ENCODE assay signal across 10 cellular contexts in genomic region chr15:58440181-58440910, GRCh38. TPM values are rescaled to one million over a fixed set of nuclear protein-coding genes. Genes with fewer than 3 reads are reported as not detected.
A peak's percentile ranks its signal among the peaks of the same experiment; 100 is the strongest.
DNase-seq lines count a peak whose midpoint lies in the region; ATAC-seq, FAIRE-seq and TF ChIP-seq lines count a peak whose summit lies in the region.
"Had no signal": no experiment of that assay in that cellular context is flagged by ENCODE, and none has a peak within 500 bp of the region (broad histone marks: within the 10 kb centered on the region; RNA-seq: fewer than 3 reads in every experiment).

No MANE protein-coding gene starts in this region.

- H3K27ac Mint-ChIP-seq in activated naive CD4-positive, alpha-beta T cell treated with anti-CD3 and anti-CD28 coated beads for 36 hours = no peak overlapping the region

- peak overlapping the region; percentile 59 for H2AFZ ChIP-seq in endothelial cell of umbilical vein (ENCODE audit: low read depth, low read length)

- dilution Hi-C loops in endothelial cell of umbilical vein (cut with MboI; ENCODE audit: extremely low pct_ligation_motif_present, low sequenced_read_pairs) = no loop called here

- no peaks in the 10 kb centered on the region for H3K36me3 ChIP-seq in endothelial cell of umbilical vein (ENCODE audit: control insufficient read depth in 2 of 2, extremely low read depth in 1 of 2, insufficient read depth in 2 of 2, low read length in 2 of 2)
- no peaks in the 10 kb centered on the region for H3K36me3 ChIP-seq in mucosa of rectum (ENCODE audit: control insufficient read depth in 2 of 2, insufficient read depth in 2 of 2, low read length in 2 of 2)

- no peaks in the 10 kb centered on the region for H4K20me1 ChIP-seq in endothelial cell of umbilical vein (replicated peaks; ENCODE audit: control insufficient read depth, extremely low read depth, insufficient read depth, low read length)

- H3K27ac ChIP-seq in AG04450 (ENCODE audit: low read depth, low read length) (peak overlapping the region; percentile 47), endothelial cell of umbilical vein (ENCODE audit: insufficient read depth, low read depth, low read length) (peak overlapping the region; percentile 82), mucosa of rectum (ENCODE audit: low read depth in 2 of 2, low read length in 2 of 2) (peak overlapping the region; percentile 74 to 77)

- no peaks in the 10 kb centered on the region for H3K27me3 ChIP-seq in AG04450 (ENCODE audit: control insufficient read depth, insufficient read depth, low read length)
- H3K27me3 ChIP-seq in endothelial cell of umbilical vein (ENCODE audit: control insufficient read depth in 2 of 2, insufficient read depth in 2 of 2, low read length in 2 of 2) = no peaks in the 10 kb centered on the region
- no peaks in the 10 kb centered on the region for H3K27me3 ChIP-seq in mucosa of rectum (ENCODE audit: control insufficient read depth in 2 of 2, insufficient read depth in 2 of 2, low read length in 2 of 2)

- no TSS peak for BruUV-seq in endothelial cell of umbilical vein (replicated peaks; lab: Mats Ljungman, UMichigan)

- peaks cover 32% of the 10 kb centered on the region for H3K4me1 ChIP-seq in endothelial cell of umbilical vein (ENCODE audit: control insufficient read depth, extremely low read depth, insufficient read depth, low read length)
- peaks cover 13 to 26% of the 10 kb centered on the region in 2 donors for H3K4me1 ChIP-seq in mucosa of rectum (ENCODE audit: control insufficient read depth in 2 of 2, insufficient read depth in 2 of 2, low read length in 2 of 2)

- POLR2A ChIA-PET in AG04450 (lab: Yijun Ruan, JAX) = interaction anchor here (0.6 to 0.7 kb wide), 4 partner anchors 17 to 309 kb away, joined by 3 to 6 read pairs (median 4); partner anchors contain the start of gene ADAM10
- POLR2A ChIA-PET in endothelial cell of umbilical vein (lab: Charles Lee) = no interaction called here

- no peaks in the 10 kb centered on the region for H3K79me2 ChIP-seq in endothelial cell of umbilical vein (ENCODE audit: control insufficient read depth, insufficient read depth, low read length)

- TF ChIP-seq POLR2A in endothelial cell of umbilical vein (IDR thresholded peaks at IDR 0.05; ENCODE audit: low read depth, low read length) = peak; percentile 34

- H3K36me3 Mint-ChIP-seq in activated naive CD4-positive, alpha-beta T cell treated with anti-CD3 and anti-CD28 coated beads for 36 hours (ENCODE audit: low read depth) = no peaks in the 10 kb centered on the region

- H3K9me3 ChIP-seq in AG04450 (ENCODE audit: control insufficient read depth, insufficient read depth, low read length) (no peaks in the 10 kb centered on the region), endothelial cell of umbilical vein (replicated peaks; ENCODE audit: control insufficient read depth, insufficient read depth, low read length) (no peaks in the 10 kb centered on the region), mucosa of rectum (ENCODE audit: control insufficient read depth in 2 of 2, low read length in 2 of 2) (no peaks in the 10 kb centered on the region)

- CTCF ChIA-PET in AG04450 (lab: Charles Lee) (interaction anchor here (0.6 kb wide), 1 partner anchor 331 kb away, joined by 3 read pairs; the partner anchor contains the start of gene MINDY2), endothelial cell of umbilical vein (lab: Charles Lee) (interaction anchor here (0.9 to 2.5 kb wide), 7 partner anchors 18 to 331 kb away, joined by 3 to 6 read pairs (median 3); partner anchors contain the start of gene MINDY2)
- CTCF ChIA-PET in activated naive CD4-positive, alpha-beta T cell treated with anti-CD3 and anti-CD28 coated beads for 36 hours (lab: Charles Lee) = interaction anchor here (0.6 to 0.7 kb wide), 2 partner anchors 62 to 84 kb away, joined by 3 to 5 read pairs; no protein-coding TSS in a partner anchor

- H3K4me3 Mint-ChIP-seq in activated naive CD4-positive, alpha-beta T cell treated with anti-CD3 and anti-CD28 coated beads for 36 hours = no peak overlapping the region

- H3K4me1 Mint-ChIP-seq in activated naive CD4-positive, alpha-beta T cell treated with anti-CD3 and anti-CD28 coated beads for 36 hours (ENCODE audit: low read depth) = peaks cover 14% of the 10 kb centered on the region

- H3K27me3 Mint-ChIP-seq in activated naive CD4-positive, alpha-beta T cell treated with anti-CD3 and anti-CD28 coated beads for 36 hours (ENCODE audit: low read depth) = no peaks in the 10 kb centered on the region

- TF ChIP-seq CTCF in AG04450 (IDR thresholded peaks at IDR 0.05; ENCODE audit: low read depth, low read length) (no peak), endothelial cell of umbilical vein (IDR thresholded peaks at IDR 0.05; ENCODE audit: extremely low read depth in 1 of 2, insufficient read depth in 1 of 2, low read depth in 1 of 2, low read length in 2 of 2) (no peak)

- ATAC-seq in HG02623 (IDR thresholded peaks at IDR 0.05; ENCODE audit: unreplicated experiment) (no peak), GM18867 (IDR thresholded peaks at IDR 0.05; ENCODE audit: unreplicated experiment) (no peak), GM21619 (IDR thresholded peaks at IDR 0.05; ENCODE audit: unreplicated experiment) (no peak)

- peak overlapping the region; percentile 45 for H3K9ac ChIP-seq in endothelial cell of umbilical vein (replicated peaks; ENCODE audit: extremely low read depth, insufficient read depth, low read length)
- H3K9ac ChIP-seq in mucosa of rectum (ENCODE audit: low read depth in 1 of 2, low read length in 2 of 2) = peak overlapping the region in 1 of 2 donors; percentile 14

- intact Hi-C loops in endothelial cell of umbilical vein (cut with micrococcal nuclease) = loop anchor here (2.0 kb wide), 5 partner anchors 16 to 330 kb away; partner anchors contain the start of genes ADAM10 and MINDY2
- intact Hi-C loops in activated naive CD4-positive, alpha-beta T cell treated with anti-CD3 and anti-CD28 coated beads for 36 hours (cut with micrococcal nuclease) = no loop called here

- no peaks in the 10 kb centered on the region for H3K9me1 ChIP-seq in endothelial cell of umbilical vein (replicated peaks; ENCODE audit: control insufficient read depth, extremely low read depth, insufficient read depth, low read length)

- H3K4me2 ChIP-seq in endothelial cell of umbilical vein (ENCODE audit: insufficient read depth, low read length) = peak overlapping the region; percentile 55

- FAIRE-seq in endothelial cell of umbilical vein (lab: Jason Lieb, UNC) = peak; percentile 94

- H3K9me3 Mint-ChIP-seq in activated naive CD4-positive, alpha-beta T cell treated with anti-CD3 and anti-CD28 coated beads for 36 hours = no peaks in the 10 kb centered on the region

- no peak for DNase-seq in AG04450 (ENCODE audit: low read depth, low spot score)
- peak; percentile 3 for DNase-seq in NCI-H82 treated with DMSO at 0.1 percent for 48 hours (lab: John Stamatoyannopoulos, UW; ENCODE audit: unreplicated experiment)
- peak; percentile 90 for DNase-seq in endothelial cell of umbilical vein (ENCODE audit: low read depth, low spot score)
- no peak for DNase-seq in activated naive CD4-positive, alpha-beta T cell treated with anti-CD3 and anti-CD28 coated beads for 36 hours
- DNase-seq: DMS79, NCI-H748 treated with DMSO at 0.1 percent for 48 hours had no signal

- H3K4me3 ChIP-seq in AG04450 (ENCODE audit: low read depth, low read length) (no peak overlapping the region), endothelial cell of umbilical vein (replicated peaks in 1 of 3; ENCODE audit: insufficient read depth in 1 of 3, low read depth in 1 of 3, low read length in 3 of 3) (no peak overlapping the region), mucosa of rectum (ENCODE audit: low read length in 2 of 2) (no peak overlapping the region)

TF ChIP-seq in endothelial cell of umbilical vein, 7 proteins besides CTCF, POLR2A, EP300 and RAD21:
- no peak for TF ChIP-seq MYC (IDR thresholded peaks at IDR 0.05; ENCODE audit: low read depth, low read length)
- no peak for TF ChIP-seq POLR2AphosphoS5 (IDR thresholded peaks at IDR 0.05; ENCODE audit: insufficient read depth, low read depth, low read length)
- TF ChIP-seq JUN (IDR thresholded peaks at IDR 0.05; ENCODE audit: borderline replicate concordance, insufficient read depth, insufficient read length, low read depth) = peak; percentile 79
- no peak for TF ChIP-seq MAX (IDR thresholded peaks at IDR 0.05; ENCODE audit: insufficient read depth, insufficient read length)
- no peak for TF ChIP-seq EZH2 (IDR thresholded peaks at IDR 0.05; ENCODE audit: borderline replicate concordance, low read depth, low read length, severe bottlenecking)
- TF ChIP-seq GATA2 (IDR thresholded peaks at IDR 0.05; ENCODE audit: insufficient read depth, insufficient read length, low read depth, low read length) = peak; percentile 87
- peak; percentile 57 for TF ChIP-seq FOS (IDR thresholded peaks at IDR 0.05; ENCODE audit: borderline replicate concordance, insufficient read depth, low read length)
TF ChIP-seq in endothelial cell of umbilical vein: peak in this region for 3.

RNA-seq across cellular contexts. Expression of gene LIPC, which starts 8.6 kb away (rescaled TPM):
- polyA plus RNA-seq in AG04450 (2011; rRNA removed) (0.81 and 0.82 TPM in 2 replicates), endothelial cell of umbilical vein (not detected in 2 replicates)
- 1.1 TPM in 2 replicates for polyA minus RNA-seq in AG04450 (2011; rRNA and poly(A)+ RNA removed)
- total RNA-seq in endothelial cell of umbilical vein = not detected in 2 replicates
- polyA plus RNA-seq in endothelial cell of umbilical vein (2011; cell fraction: cytosol; rRNA removed) = 0.04 TPM in 1 of 2 replicates, not detected in the other
- polyA plus RNA-seq in endothelial cell of umbilical vein (2011; cell fraction: nucleus; rRNA removed) = not detected in 2 replicates
- not detected in 2 replicates for polyA plus RNA-seq in endothelial cell of umbilical vein (2012)
- polyA minus RNA-seq in endothelial cell of umbilical vein = not detected in 2 replicates
- polyA minus RNA-seq in endothelial cell of umbilical vein (2011; cell fraction: cytosol; rRNA and poly(A)+ RNA removed) = not detected
- polyA minus RNA-seq in endothelial cell of umbilical vein (2011; cell fraction: nucleus; rRNA and poly(A)+ RNA removed) = not detected in 2 replicates
- under 1 TPM; 0.14 to 0.47 TPM for total RNA-seq in activated naive CD4-positive, alpha-beta T cell treated with anti-CD3 and anti-CD28 coated beads for 36 hours

Comparison
In these comparisons a context has a peak if more than half of its experiments do, and no peak if none do; other contexts are left out.
1. DNase-seq: peak in NCI-H82 treated with DMSO at 0.1 percent for 48 hours (single experiment) and endothelial cell of umbilical vein (single experiment); none in AG04450 (single experiment) and activated naive CD4-positive, alpha-beta T cell treated with anti-CD3 and anti-CD28 coated beads for 36 hours (single experiment).
2. Peak in every context shown above with its lines, with median percentiles within 50 percentile points of each other: H3K27ac ChIP-seq.